26 cellular contexts compared by ENCODE assay signal in genomic region chr3:125431912-125432587, GRCh38. TPM values are rescaled to one million over a fixed set of nuclear protein-coding genes. Genes with fewer than 3 reads are reported as not detected.
A peak's percentile ranks its signal among the peaks of the same experiment; 100 is the strongest.
DNase-seq lines count a peak whose midpoint lies in the region; ATAC-seq, FAIRE-seq and TF ChIP-seq lines count a peak whose summit lies in the region.
"Had no signal": no experiment of that assay in that cellular context is flagged by ENCODE, and none has a peak within 500 bp of the region (broad histone marks: within the 10 kb centered on the region; RNA-seq: fewer than 3 reads in every experiment).

No MANE protein-coding gene starts in this region.

- DNase-seq in GM12892 (ENCODE audit: insufficient read length) (no peak), amniotic epithelial cell (ENCODE audit: low read depth) (peak; percentile 28), fibroblast of peridontal ligament (ENCODE audit: extremely low read depth) (peak; percentile 36), trophoblast cell (peak; percentile 58 to 63), suprapubic skin (ENCODE audit: low spot score in 2 of 2) (no peak), testis (no peak), tibial nerve (ENCODE audit: low spot score in 2 of 2) (no peak)
- DNase-seq: activated B cell treated with CpG ODN at 0.5 μM for 24 hours; activated naive CD4-positive, alpha-beta T cell treated with anti-CD3 and anti-CD28 coated beads, Interleukin-2, amount 50 U/mL, for 16 hours; DND-41; dorsolateral prefrontal cortex; heart right ventricle; left cardiac atrium; mammary epithelial cell; MG63; NCI-H2029; NCI-H69; Peyer's patch; sigmoid colon; SJCRH30; T1000 had no signal

- TF ChIP-seq CTCF in suprapubic skin (IDR thresholded peaks at IDR 0.05) (no peak), testis (IDR thresholded peaks at IDR 0.05) (no peak), tibial nerve (IDR thresholded peaks at IDR 0.05) (no peak)

- H3K4ac ChIP-seq in trophoblast cell (ENCODE audit: low read depth, low read length) = no peak overlapping the region

- H3K4me1 ChIP-seq in trophoblast cell (ENCODE audit: control insufficient read depth in 1 of 2, insufficient read depth in 2 of 2, low read length in 2 of 2) (peaks cover 12 to 21% of the 10 kb centered on the region in 2 experiments), suprapubic skin (peaks cover 4% of the 10 kb centered on the region), testis (no peaks in the 10 kb centered on the region), tibial nerve (no peaks in the 10 kb centered on the region)
- H3K4me1 ChIP-seq: ascending aorta, heart right ventricle, Peyer's patch, prostate gland, sigmoid colon, SJCRH30, vagina had no signal

- no peak overlapping the region for H3K4me2 ChIP-seq in trophoblast cell (ENCODE audit: low read length)

- H3K9me3 ChIP-seq in trophoblast cell (ENCODE audit: insufficient read depth, low read depth, low read length) = no peaks in the 10 kb centered on the region
- no peaks in the 10 kb centered on the region for H3K9me3 ChIP-seq in suprapubic skin
- H3K9me3 ChIP-seq in testis = no peaks in the 10 kb centered on the region
- H3K9me3 ChIP-seq in tibial nerve = peaks cover 0 to 7% (median 0%) of the 10 kb centered on the region in 4 donors
- H3K9me3 ChIP-seq: Peyer's patch, prostate gland, sigmoid colon, SJCRH30, vagina had no signal

- H3K36me3 ChIP-seq in trophoblast cell (ENCODE audit: control insufficient read depth in 1 of 2, insufficient read depth in 2 of 2, low read length in 2 of 2) (no peaks in the 10 kb centered on the region), suprapubic skin (no peaks in the 10 kb centered on the region), testis (ENCODE audit: low read depth, missing control alignments) (no peaks in the 10 kb centered on the region), tibial nerve (no peaks in the 10 kb centered on the region)
- H3K36me3 ChIP-seq: ascending aorta, heart right ventricle, MG63, Peyer's patch, prostate gland, sigmoid colon, SJCRH30, vagina had no signal

- H3K9ac ChIP-seq in trophoblast cell (ENCODE audit: low read length) = no peak overlapping the region

- peak overlapping the region; percentile 27 for H3K27ac ChIP-seq in trophoblast cell (ENCODE audit: low read depth, low read length)
- H3K27ac ChIP-seq in suprapubic skin = no peak overlapping the region
- H3K27ac ChIP-seq in testis = no peak overlapping the region
- no peak overlapping the region for H3K27ac ChIP-seq in tibial nerve
- H3K27ac ChIP-seq: ascending aorta, dorsolateral prefrontal cortex, heart right ventricle, Peyer's patch, prostate gland, sigmoid colon, SJCRH30, vagina had no signal

- no peak overlapping the region for H3K18ac ChIP-seq in trophoblast cell (ENCODE audit: low read length)

- no CpG with 5 or more reads among the region's 4 CpGs for WGBS in trophoblast cell (ENCODE audit: extremely low coverage, insufficient coverage, insufficient read length)
- WGBS in suprapubic skin = 90% methylated on average over 4 of the region's 4 CpGs
- WGBS in testis, 2 donors = 94% methylated on average over 4 of the region's 4 CpGs
- 83 to 87% methylated on average over 4 of the region's 4 CpGs for WGBS in tibial nerve, 2 donors

- H3K79me2 ChIP-seq in trophoblast cell (ENCODE audit: control insufficient read depth, insufficient read depth, low read length, poor library complexity) = no peaks in the 10 kb centered on the region

- H2BK120ac ChIP-seq in trophoblast cell (ENCODE audit: insufficient read depth, low read length, poor library complexity) = no peak overlapping the region

- no peak for ATAC-seq in GM19395 (IDR thresholded peaks at IDR 0.05; ENCODE audit: unreplicated experiment)
- ATAC-seq: heart right ventricle, left cardiac atrium had no signal

- H2BK5ac ChIP-seq in trophoblast cell (ENCODE audit: low read depth, low read length, poor library complexity) = no peak overlapping the region

- no peak overlapping the region for H4K12ac ChIP-seq in trophoblast cell (ENCODE audit: low read depth, low read length)

- no peak for TF ChIP-seq EP300 in suprapubic skin (IDR thresholded peaks at IDR 0.05)
- no peak for TF ChIP-seq EP300 in tibial nerve (IDR thresholded peaks at IDR 0.05)

- H4K8ac ChIP-seq in trophoblast cell (ENCODE audit: low read depth, low read length) = no peak overlapping the region

- no peak overlapping the region for H3K23ac ChIP-seq in trophoblast cell (ENCODE audit: low read length)

- no peak overlapping the region for H2AK5ac ChIP-seq in trophoblast cell (ENCODE audit: low read length)

- peak; percentile 53 for FAIRE-seq in GM12892 (lab: Jason Lieb, UNC)
- FAIRE-seq: endothelial cell of umbilical vein had no signal

- H3K4me3 ChIP-seq in trophoblast cell (ENCODE audit: low read depth, low read length) = no peak overlapping the region
- no peak overlapping the region for H3K4me3 ChIP-seq in suprapubic skin
- no peak overlapping the region for H3K4me3 ChIP-seq in testis
- H3K4me3 ChIP-seq in tibial nerve = no peak overlapping the region
- H3K4me3 ChIP-seq: ascending aorta, dorsolateral prefrontal cortex, heart right ventricle, MG63, Peyer's patch, prostate gland, sigmoid colon, SJCRH30, vagina had no signal

- H4K91ac ChIP-seq in trophoblast cell (ENCODE audit: low read depth, low read length) = no peak overlapping the region

- H3K14ac ChIP-seq in trophoblast cell (ENCODE audit: low read length) = no peak overlapping the region

- H3K79me1 ChIP-seq in trophoblast cell (ENCODE audit: low read length) = no peaks in the 10 kb centered on the region

- no peak overlapping the region for H2AFZ ChIP-seq in trophoblast cell (ENCODE audit: insufficient read depth, low read length, poor library complexity)

- H2BK12ac ChIP-seq in trophoblast cell (ENCODE audit: low read length) = peak overlapping the region; percentile 36

- intact Hi-C loops in testis (cut with DNase I; ENCODE audit: low total_unique reads) = loop anchor here (10.0 kb wide), 1 partner anchor 667 kb away; no protein-coding TSS in a partner anchor

- H3K27me3 ChIP-seq in trophoblast cell (ENCODE audit: insufficient read depth, low read length) (no peaks in the 10 kb centered on the region), suprapubic skin (no peaks in the 10 kb centered on the region), testis (no peaks in the 10 kb centered on the region), tibial nerve (no peaks in the 10 kb centered on the region)
- H3K27me3 ChIP-seq: ascending aorta, dorsolateral prefrontal cortex, heart right ventricle, MG63, Peyer's patch, sigmoid colon, SJCRH30, vagina had no signal

- TF ChIP-seq POLR2A in GM12892 (IDR thresholded peaks at IDR 0.05; ENCODE audit: low read depth, low read length) (no peak), suprapubic skin (IDR thresholded peaks at IDR 0.05) (no peak), testis (IDR thresholded peaks at IDR 0.05) (no peak), tibial nerve (IDR thresholded peaks at IDR 0.05) (no peak)

RNA-seq across cellular contexts. Expression of gene ZNF148, which starts 56.9 kb away (rescaled TPM):
- 22.8 TPM for polyA plus RNA-seq in GM12892 (2012; ENCODE audit: missing spikeins)
- 16.7 and 17.6 TPM in 2 replicates for polyA plus RNA-seq in trophoblast cell (2013)
- total RNA-seq in suprapubic skin (10 to 100 TPM; 16.5 to 30.0 (median 20.3) TPM), testis (10 to 100 TPM; 29.7 to 33.6 TPM), tibial nerve (10 to 100 TPM; 19.5 to 28.0 (median 24.0) TPM)
- polyA plus RNA-seq in testis (ENCODE audit: insufficient read depth, low read depth, low replicate concordance) = 17.6 TPM

Comparison
In these comparisons a context has a peak if more than half of its experiments do, and no peak if none do; other contexts are left out.
1. DNase-seq: peak in amniotic epithelial cell (single experiment), fibroblast of peridontal ligament (single experiment) and trophoblast cell (2 of 2); none in GM12892 (single experiment), suprapubic skin (0 of 2), testis (single experiment) and tibial nerve (0 of 2).